Comparison of ENCODE assay signal across 11 cellular contexts in genomic region chr17:75272848-75273184, GRCh38. TPM values are rescaled to one million over a fixed set of nuclear protein-coding genes. Genes with fewer than 3 reads are reported as not detected.
DNase-seq lines count a peak whose midpoint lies in the region; ATAC-seq and TF ChIP-seq lines count a peak whose summit lies in the region.
"Had no signal": no experiment of that assay in that cellular context is flagged by ENCODE, and none has a peak within 500 bp of the region (broad histone marks: within the 10 kb centered on the region; RNA-seq: fewer than 3 reads in every experiment).

No MANE protein-coding gene starts in this region.

- peaks cover 25% of the 10 kb centered on the region for H3K4me1 ChIP-seq in OCI-LY3 (ENCODE audit: low read length)
- H3K4me1 ChIP-seq in suprapubic skin = peaks cover 31% of the 10 kb centered on the region

- H3K36me3 ChIP-seq in OCI-LY3 (replicated peaks; ENCODE audit: low read depth, low read length) = peaks cover 33% of the 10 kb centered on the region
- H3K36me3 ChIP-seq in suprapubic skin = no peaks in the 10 kb centered on the region

- ATAC-seq in activated T-cell treated with anti-CD3 and anti-CD28 coated beads, Interleukin-2, amount 50 U/mL, for 72 hours (replicated peaks in 1 of 2) = no peak
- ATAC-seq in stimulated activated effector memory CD8-positive, alpha-beta T cell treated with anti-CD3 and anti-CD28 coated beads, Interleukin-12 subunit alpha, Interleukin-12 subunit beta, amount 100 ng/mL, for 72 hours = no peak
- ATAC-seq in Right ventricle myocardium superior (ENCODE audit: poor library complexity) = no peak

- peaks cover 36% of the 10 kb centered on the region for H3K4me1 Mint-ChIP-seq in activated T-cell treated with anti-CD3 and anti-CD28 coated beads, Interleukin-2, amount 50 U/mL, for 72 hours (ENCODE audit: low read depth)
- H3K4me1 Mint-ChIP-seq in brain = peaks cover 31% of the 10 kb centered on the region
- H3K4me1 Mint-ChIP-seq in stimulated activated effector memory CD8-positive, alpha-beta T cell treated with anti-CD3 and anti-CD28 coated beads, Interleukin-12 subunit alpha, Interleukin-12 subunit beta, amount 100 ng/mL, for 72 hours = peaks cover 50% of the 10 kb centered on the region

- TF ChIP-seq CTCF in OCI-LY3 (IDR thresholded peaks at IDR 0.05; ENCODE audit: low read depth, low read length) (no peak), brain (conservative IDR thresholded peaks at IDR 0.05) (no peak), suprapubic skin (IDR thresholded peaks at IDR 0.05) (no peak)

- no peak for TF ChIP-seq EP300 in suprapubic skin (IDR thresholded peaks at IDR 0.05)

- TF ChIP-seq POLR2A in suprapubic skin (IDR thresholded peaks at IDR 0.05) = no peak

- H3K79me2 ChIP-seq in OCI-LY3 (ENCODE audit: low read length) = peaks cover 21% of the 10 kb centered on the region

- WGBS in suprapubic skin = 61% methylated on average over 3 of the region's 3 CpGs

- no peak overlapping the region for H3K27ac Mint-ChIP-seq in activated T-cell treated with anti-CD3 and anti-CD28 coated beads, Interleukin-2, amount 50 U/mL, for 72 hours
- peak overlapping the region in 3 of 5 experiments; percentile 65 to 78 (median 72) for H3K27ac Mint-ChIP-seq in brain
- peak overlapping the region; percentile 94 for H3K27ac Mint-ChIP-seq in stimulated activated effector memory CD8-positive, alpha-beta T cell treated with anti-CD3 and anti-CD28 coated beads, Interleukin-12 subunit alpha, Interleukin-12 subunit beta, amount 100 ng/mL, for 72 hours

- H3K9me3 Mint-ChIP-seq in activated T-cell treated with anti-CD3 and anti-CD28 coated beads, Interleukin-2, amount 50 U/mL, for 72 hours = no peaks in the 10 kb centered on the region
- H3K9me3 Mint-ChIP-seq in brain = no peaks in the 10 kb centered on the region
- H3K9me3 Mint-ChIP-seq in stimulated activated effector memory CD8-positive, alpha-beta T cell treated with anti-CD3 and anti-CD28 coated beads, Interleukin-12 subunit alpha, Interleukin-12 subunit beta, amount 100 ng/mL, for 72 hours = no peaks in the 10 kb centered on the region

- no peak overlapping the region for H2AFZ ChIP-seq in OCI-LY3 (ENCODE audit: low read depth, low read length)

- no peaks in the 10 kb centered on the region for H3K27me3 ChIP-seq in OCI-LY3 (ENCODE audit: low read depth, low read length)
- no peaks in the 10 kb centered on the region for H3K27me3 ChIP-seq in suprapubic skin
- H3K27me3 ChIP-seq: stomach had no signal

- H3K27ac ChIP-seq in OCI-LY3 (ENCODE audit: low read length) (peak overlapping the region; percentile 66; the same call in 1 of the 2 replicates), suprapubic skin (no peak overlapping the region)

- no peaks in the 10 kb centered on the region for H4K20me1 ChIP-seq in OCI-LY3 (ENCODE audit: insufficient read depth, low read length)

- peak overlapping the region; percentile 77 to 81 for H3K4me3 Mint-ChIP-seq in activated T-cell treated with anti-CD3 and anti-CD28 coated beads, Interleukin-2, amount 50 U/mL, for 72 hours
- H3K4me3 Mint-ChIP-seq in brain = peak overlapping the region in 4 of 5 experiments; percentile 35 to 76 (median 62)
- H3K4me3 Mint-ChIP-seq in stimulated activated effector memory CD8-positive, alpha-beta T cell treated with anti-CD3 and anti-CD28 coated beads, Interleukin-12 subunit alpha, Interleukin-12 subunit beta, amount 100 ng/mL, for 72 hours = peak overlapping the region; percentile 83

- H3K27me3 Mint-ChIP-seq in activated T-cell treated with anti-CD3 and anti-CD28 coated beads, Interleukin-2, amount 50 U/mL, for 72 hours (ENCODE audit: low read depth) = no peaks in the 10 kb centered on the region
- H3K27me3 Mint-ChIP-seq in brain = no peaks in the 10 kb centered on the region

- H3K9me3 ChIP-seq in OCI-LY3 (ENCODE audit: insufficient read depth, low read length) (no peaks in the 10 kb centered on the region), suprapubic skin (no peaks in the 10 kb centered on the region)
- H3K9me3 ChIP-seq: stomach had no signal

- H3K36me3 Mint-ChIP-seq in activated T-cell treated with anti-CD3 and anti-CD28 coated beads, Interleukin-2, amount 50 U/mL, for 72 hours (ENCODE audit: insufficient read depth in 2 of 2) = peaks cover 0 to 9% of the 10 kb centered on the region in 2 donors
- H3K36me3 Mint-ChIP-seq in brain = no peaks in the 10 kb centered on the region
- H3K36me3 Mint-ChIP-seq in stimulated activated effector memory CD8-positive, alpha-beta T cell treated with anti-CD3 and anti-CD28 coated beads, Interleukin-12 subunit alpha, Interleukin-12 subunit beta, amount 100 ng/mL, for 72 hours = peaks cover 70% of the 10 kb centered on the region

- peak overlapping the region; percentile 80; the same call in 1 of the 2 replicates for H3K4me3 ChIP-seq in OCI-LY3 (ENCODE audit: low read length)
- no peak overlapping the region for H3K4me3 ChIP-seq in suprapubic skin

- intact Hi-C loops in Right ventricle myocardium superior (cut with DNase I) = no loop called here

- no peak for DNase-seq in activated T-cell treated with anti-CD3 and anti-CD28 coated beads, Interleukin-2, amount 50 U/mL, for 72 hours
- DNase-seq in activated T-cell treated with anti-CD3 and anti-CD28 coated beads, Interleukin-2, amount 50 U/mL, for 1 hour = no peak
- DNase-seq in stimulated activated effector memory CD8-positive, alpha-beta T cell treated with anti-CD3 and anti-CD28 coated beads, Interleukin-12 subunit alpha, Interleukin-12 subunit beta, amount 100 ng/mL, for 72 hours (ENCODE audit: low spot score in 2 of 2) = no peak
- DNase-seq in suprapubic skin (ENCODE audit: low spot score in 2 of 2) = no peak
- no peak for DNase-seq in NCI-H128 (lab: John Stamatoyannopoulos, UW; ENCODE audit: unreplicated experiment)
- DNase-seq in Right ventricle myocardium superior = no peak
- DNase-seq: NCI-H510A, SHP77 treated with DMSO at 0.1 percent for 48 hours, stomach had no signal

- H3K9ac ChIP-seq in OCI-LY3 (ENCODE audit: low read length) = no peak overlapping the region

- H3K4me2 ChIP-seq in OCI-LY3 (ENCODE audit: low read length) = peak overlapping the region; percentile 96

RNA-seq across cellular contexts. Expression of gene MIF4GD, which starts 1.8 kb away (rescaled TPM):
- 10 to 100 TPM; 63.1 to 67.9 TPM for total RNA-seq in activated T-cell treated with anti-CD3 and anti-CD28 coated beads, Interleukin-2, amount 50 U/mL, for 72 hours
- polyA plus RNA-seq in brain (ENCODE audit: insufficient read depth, low read depth, low replicate concordance) = 47.6 TPM
- total RNA-seq in suprapubic skin (10 to 100 TPM; 24.2 to 44.1 (median 30.6) TPM), Right ventricle myocardium superior (13.7 TPM)

RNA-seq across cellular contexts. Expression of gene MRPS7, which starts 11.1 kb away (rescaled TPM):
- 10 to 100 TPM; 42.8 to 43.0 TPM for total RNA-seq in activated T-cell treated with anti-CD3 and anti-CD28 coated beads, Interleukin-2, amount 50 U/mL, for 72 hours
- 64.9 TPM for polyA plus RNA-seq in brain (ENCODE audit: insufficient read depth, low read depth, low replicate concordance)
- total RNA-seq in suprapubic skin (10 to 100 TPM; 19.2 to 36.4 (median 29.0) TPM), Right ventricle myocardium superior (125 TPM)

RNA-seq across cellular contexts. Expression of gene GGA3, which starts 11.4 kb away (rescaled TPM):
- total RNA-seq in activated T-cell treated with anti-CD3 and anti-CD28 coated beads, Interleukin-2, amount 50 U/mL, for 72 hours = 10 to 100 TPM; 77.1 to 80.9 TPM
- 25.2 TPM for polyA plus RNA-seq in brain (ENCODE audit: insufficient read depth, low read depth, low replicate concordance)
- 10 to 100 TPM; 27.0 to 68.8 (median 35.3) TPM for total RNA-seq in suprapubic skin
- total RNA-seq in Right ventricle myocardium superior = 22.3 TPM

RNA-seq across cellular contexts. Expression of gene SLC25A19, which starts 16.4 kb away (rescaled TPM):
- total RNA-seq in activated T-cell treated with anti-CD3 and anti-CD28 coated beads, Interleukin-2, amount 50 U/mL, for 72 hours = 10 to 100 TPM; 39.9 to 59.3 TPM
- 22.0 TPM for polyA plus RNA-seq in brain (ENCODE audit: insufficient read depth, low read depth, low replicate concordance)
- total RNA-seq in suprapubic skin = 10 to 100 TPM in 2 of 4 donors, 1 to 10 TPM in 2; 6.1 to 14.4 (median 10.1) TPM
- total RNA-seq in Right ventricle myocardium superior = 12.5 TPM
